Comparison of ENCODE assay signal across 8 cellular contexts in genomic region chr5:65722575-65723424, GRCh38. TPM values are rescaled to one million over a fixed set of nuclear protein-coding genes. Genes with fewer than 3 reads are reported as not detected.
DNase-seq lines count a peak whose midpoint lies in the region; ATAC-seq and TF ChIP-seq lines count a peak whose summit lies in the region.

No MANE protein-coding gene starts in this region.

- no peaks in the 10 kb centered on the region for H3K9me3 ChIP-seq in KOPT-K1 (ENCODE audit: insufficient read depth, low read length, poor library complexity, severe bottlenecking)
- no peaks in the 10 kb centered on the region for H3K9me3 ChIP-seq in SK-N-SH
- H3K9me3 ChIP-seq in effector memory CD4-positive, alpha-beta T cell (ENCODE audit: control insufficient read depth, low read length), result no peaks in the 10 kb centered on the region
- no peaks in the 10 kb centered on the region for H3K9me3 ChIP-seq in suprapubic skin

- H3K4me1 ChIP-seq in SK-N-SH (ENCODE audit: control insufficient read depth in 1 of 2, insufficient read depth in 2 of 2, low read depth in 1 of 2, low read length in 1 of 2) (peaks cover 7 to 8% of the 10 kb centered on the region in 2 experiments; a peak in 3 of 4 replicates), suprapubic skin (peaks cover 28% of the 10 kb centered on the region)
- peaks cover 23% of the 10 kb centered on the region for H3K4me1 ChIP-seq in effector memory CD4-positive, alpha-beta T cell (ENCODE audit: control insufficient read depth, insufficient read depth, low read length, poor library complexity, severe bottlenecking)

- intact Hi-C loops in lower leg skin (cut with DNase I; ENCODE audit: low total_unique reads), result no loop called here

- no peaks in the 10 kb centered on the region for H3K27me3 ChIP-seq in SK-N-SH (ENCODE audit: insufficient read depth)
- H3K27me3 ChIP-seq in effector memory CD4-positive, alpha-beta T cell (replicated peaks; ENCODE audit: control insufficient read depth, insufficient read depth, low read length, poor library complexity, severe bottlenecking), result no peaks in the 10 kb centered on the region
- H3K27me3 ChIP-seq in suprapubic skin, result no peaks in the 10 kb centered on the region

- H2AFZ ChIP-seq in SK-N-SH (ENCODE audit: low read depth), result peak overlapping the region; percentile 84

- peak overlapping the region; percentile 85 for H3K9ac ChIP-seq in SK-N-SH

- H3K36me3 ChIP-seq in KOPT-K1 (ENCODE audit: insufficient read depth, low read length) (peaks cover 11% of the 10 kb centered on the region; the same call in 1 of the 2 replicates), SK-N-SH (replicated peaks in 1 of 2; ENCODE audit: control insufficient read depth in 1 of 2, insufficient read depth in 2 of 2, low read length in 1 of 2) (peaks cover 4 to 17% of the 10 kb centered on the region in 2 experiments), suprapubic skin (no peaks in the 10 kb centered on the region)
- peaks cover under 1% of the 10 kb centered on the region for H3K36me3 ChIP-seq in effector memory CD4-positive, alpha-beta T cell (ENCODE audit: control insufficient read depth, insufficient read depth, low read length)

- TF ChIP-seq CTCF in SK-N-SH (IDR thresholded peaks at IDR 0.05) (no peak), lower leg skin (IDR thresholded peaks at IDR 0.05) (no peak), suprapubic skin (IDR thresholded peaks at IDR 0.05) (no peak)

- H3K27ac ChIP-seq in KOPT-K1 (ENCODE audit: low read depth, low read length, poor library complexity, severe bottlenecking), result peak overlapping the region; percentile 71
- peak overlapping the region; percentile 63 to 85 for H3K27ac ChIP-seq in SK-N-SH (ENCODE audit: low read depth in 2 of 2, low read length in 1 of 2)
- no peak overlapping the region for H3K27ac ChIP-seq in effector memory CD4-positive, alpha-beta T cell (ENCODE audit: insufficient read depth, low read length, poor library complexity, severe bottlenecking)
- H3K27ac ChIP-seq in suprapubic skin, result peak overlapping the region; percentile 75

- no peak for TF ChIP-seq RAD21 in SK-N-SH (IDR thresholded peaks at IDR 0.05; ENCODE audit: low read length)

- CTCF ChIA-PET in SK-N-SH (lab: Yijun Ruan, JAX), result interaction anchor here (0.6 to 0.8 kb wide), 2 partner anchors 23 to 202 kb away, joined by 3 read pairs; no protein-coding TSS in a partner anchor

- POLR2A ChIA-PET in SK-N-SH (lab: Yijun Ruan, JAX), result interaction anchor here (1.0 to 1.8 kb wide), 2 partner anchors 18 to 421 kb away, joined by 3 to 5 read pairs; partner anchors contain the start of gene SREK1

- H3F3A ChIP-seq in SK-N-SH (replicated peaks; ENCODE audit: insufficient read depth), result peaks cover 22% of the 10 kb centered on the region

- H3K4me3 ChIP-seq in SK-N-SH (ENCODE audit: low read depth in 2 of 2, low read length in 1 of 2) (peak overlapping the region; percentile 72 to 96), lower leg skin (ENCODE audit: low read depth, poor library complexity, severe bottlenecking) (peak overlapping the region; percentile 99), suprapubic skin (peak overlapping the region; percentile 91)
- H3K4me3 ChIP-seq in effector memory CD4-positive, alpha-beta T cell (ENCODE audit: insufficient read depth, low read depth, low read length, poor library complexity, severe bottlenecking), result peak overlapping the region; percentile 87

- peak overlapping the region; percentile 88 for H3K4me2 ChIP-seq in SK-N-SH

- no peak for ATAC-seq in HG03108 (IDR thresholded peaks at IDR 0.05; ENCODE audit: unreplicated experiment)

- H3K9me2 ChIP-seq in SK-N-SH, result no peaks in the 10 kb centered on the region

- WGBS in SK-N-SH (ENCODE audit: low lambda C conversion rate), result 3% methylated on average over 29 of the region's 29 CpGs
- 3% methylated on average over 23 to 26 of the region's 29 CpGs for WGBS in lower leg skin, 2 donors
- 3% methylated on average over 29 of the region's 29 CpGs for WGBS in suprapubic skin

- no peaks in the 10 kb centered on the region for H4K20me1 ChIP-seq in SK-N-SH (ENCODE audit: insufficient read depth)

- DNase-seq in stimulated activated CD4-positive, alpha-beta T cell treated with anti-CD3 and anti-CD28 coated beads, Interleukin-15, amount 100 ng/mL, for 24 hours, result peak; percentile 15
- DNase-seq in stimulated activated CD4-positive, alpha-beta T cell treated with anti-CD3 and anti-CD28 coated beads, Interleukin-1b, Interleukin-23, amount 100 ng/mL, for 48 hours, result no peak
- DNase-seq in SK-N-SH (peak; percentile 73), lower leg skin (ENCODE audit: low spot score in 2 of 2) (no peak), suprapubic skin (ENCODE audit: low spot score in 2 of 2) (no peak)
- no peak for DNase-seq in effector memory CD4-positive, alpha-beta T cell

- TF ChIP-seq EP300 in SK-N-SH (IDR thresholded peaks at IDR 0.05; ENCODE audit: borderline replicate concordance in 1 of 2, low read depth in 1 of 2, low read length in 1 of 2), result no peak
- TF ChIP-seq EP300 in suprapubic skin (IDR thresholded peaks at IDR 0.05), result no peak

- TF ChIP-seq POLR2A in lower leg skin (IDR thresholded peaks at IDR 0.05) (no peak), suprapubic skin (IDR thresholded peaks at IDR 0.05) (no peak)

- peaks cover 77% of the 10 kb centered on the region for H3K79me2 ChIP-seq in SK-N-SH (ENCODE audit: insufficient read depth)

TF ChIP-seq in SK-N-SH, 30 proteins besides CTCF, POLR2A, EP300 and RAD21 (continues in another document):
- TF ChIP-seq EZH2phosphoT487 (IDR thresholded peaks at IDR 0.05; ENCODE audit: borderline replicate concordance, low read depth) (no peak), POLR2AphosphoS5 (IDR thresholded peaks at IDR 0.05; ENCODE audit: low read depth, low read length) (no peak), JUND (IDR thresholded peaks at IDR 0.05) (no peak), TCF12 (IDR thresholded peaks at IDR 0.05) (no peak), CHD2 (IDR thresholded peaks at IDR 0.05; ENCODE audit: low read length, partially characterized antibody) (no peak), NRF1 (IDR thresholded peaks at IDR 0.05; ENCODE audit: low read depth, low read length) (no peak), NFIC (IDR thresholded peaks at IDR 0.05; ENCODE audit: borderline replicate concordance) (no peak), TAF1 (IDR thresholded peaks at IDR 0.05; ENCODE audit: borderline replicate concordance, low read depth, low read length) (peak; percentile 25; the same call in 1 of the 2 replicates), YY1 (IDR thresholded peaks at IDR 0.05; ENCODE audit: low read depth) (peak; percentile 55; the same call in 1 of the 2 replicates), MXI1 (IDR thresholded peaks at IDR 0.05; ENCODE audit: low read depth, low read length) (peak; percentile 51; the same call in 1 of the 2 replicates), RCOR1 (IDR thresholded peaks at IDR 0.05; ENCODE audit: low read length) (no peak)
- TF ChIP-seq, protein P1, sequence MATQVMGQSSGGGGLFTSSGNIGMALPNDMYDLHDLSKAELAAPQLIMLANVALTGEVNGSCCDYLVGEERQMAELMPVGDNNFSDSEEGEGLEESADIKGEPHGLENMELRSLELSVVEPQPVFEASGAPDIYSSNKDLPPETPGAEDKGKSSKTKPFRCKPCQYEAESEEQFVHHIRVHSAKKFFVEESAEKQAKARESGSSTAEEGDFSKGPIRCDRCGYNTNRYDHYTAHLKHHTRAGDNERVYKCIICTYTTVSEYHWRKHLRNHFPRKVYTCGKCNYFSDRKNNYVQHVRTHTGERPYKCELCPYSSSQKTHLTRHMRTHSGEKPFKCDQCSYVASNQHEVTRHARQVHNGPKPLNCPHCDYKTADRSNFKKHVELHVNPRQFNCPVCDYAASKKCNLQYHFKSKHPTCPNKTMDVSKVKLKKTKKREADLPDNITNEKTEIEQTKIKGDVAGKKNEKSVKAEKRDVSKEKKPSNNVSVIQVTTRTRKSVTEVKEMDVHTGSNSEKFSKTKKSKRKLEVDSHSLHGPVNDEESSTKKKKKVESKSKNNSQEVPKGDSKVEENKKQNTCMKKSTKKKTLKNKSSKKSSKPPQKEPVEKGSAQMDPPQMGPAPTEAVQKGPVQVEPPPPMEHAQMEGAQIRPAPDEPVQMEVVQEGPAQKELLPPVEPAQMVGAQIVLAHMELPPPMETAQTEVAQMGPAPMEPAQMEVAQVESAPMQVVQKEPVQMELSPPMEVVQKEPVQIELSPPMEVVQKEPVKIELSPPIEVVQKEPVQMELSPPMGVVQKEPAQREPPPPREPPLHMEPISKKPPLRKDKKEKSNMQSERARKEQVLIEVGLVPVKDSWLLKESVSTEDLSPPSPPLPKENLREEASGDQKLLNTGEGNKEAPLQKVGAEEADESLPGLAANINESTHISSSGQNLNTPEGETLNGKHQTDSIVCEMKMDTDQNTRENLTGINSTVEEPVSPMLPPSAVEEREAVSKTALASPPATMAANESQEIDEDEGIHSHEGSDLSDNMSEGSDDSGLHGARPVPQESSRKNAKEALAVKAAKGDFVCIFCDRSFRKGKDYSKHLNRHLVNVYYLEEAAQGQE (IDR thresholded peaks at IDR 0.05; ENCODE audit: low read depth, low read length), result no peak
- TF ChIP-seq, protein P2, sequence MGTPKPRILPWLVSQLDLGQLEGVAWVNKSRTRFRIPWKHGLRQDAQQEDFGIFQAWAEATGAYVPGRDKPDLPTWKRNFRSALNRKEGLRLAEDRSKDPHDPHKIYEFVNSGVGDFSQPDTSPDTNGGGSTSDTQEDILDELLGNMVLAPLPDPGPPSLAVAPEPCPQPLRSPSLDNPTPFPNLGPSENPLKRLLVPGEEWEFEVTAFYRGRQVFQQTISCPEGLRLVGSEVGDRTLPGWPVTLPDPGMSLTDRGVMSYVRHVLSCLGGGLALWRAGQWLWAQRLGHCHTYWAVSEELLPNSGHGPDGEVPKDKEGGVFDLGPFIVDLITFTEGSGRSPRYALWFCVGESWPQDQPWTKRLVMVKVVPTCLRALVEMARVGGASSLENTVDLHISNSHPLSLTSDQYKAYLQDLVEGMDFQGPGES (IDR thresholded peaks at IDR 0.05; ENCODE audit: low read depth, low read length), result no peak
- TF ChIP-seq, protein P3, sequence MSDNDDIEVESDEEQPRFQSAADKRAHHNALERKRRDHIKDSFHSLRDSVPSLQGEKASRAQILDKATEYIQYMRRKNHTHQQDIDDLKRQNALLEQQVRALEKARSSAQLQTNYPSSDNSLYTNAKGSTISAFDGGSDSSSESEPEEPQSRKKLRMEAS (IDR thresholded peaks at IDR 0.05; ENCODE audit: low read depth), result peak; percentile 45; the same call in 1 of the 2 replicates

RNA-seq across cellular contexts. Expression of gene NLN, which starts 0.8 kb away (rescaled TPM):
- 17.1 and 20.0 TPM in 2 replicates for polyA plus RNA-seq in SK-N-SH (2012; rRNA removed)
- 21.2 and 24.0 TPM in 2 replicates for polyA plus RNA-seq in SK-N-SH (2012; cell fraction: cytosol; rRNA removed)
- polyA plus RNA-seq in SK-N-SH (2012; cell fraction: nucleus; rRNA removed), result 6.1 and 11.5 TPM in 2 replicates
- total RNA-seq in lower leg skin (10 to 100 TPM; 14.0 to 18.8 (median 16.4) TPM), suprapubic skin (10 to 100 TPM in 3 of 4 donors, 1 to 10 TPM in 1; 6.4 to 17.9 (median 14.0) TPM)

RNA-seq across cellular contexts. Expression of gene SGTB, which starts 0.9 kb away (rescaled TPM):
- 3.5 and 4.9 TPM in 2 replicates for polyA plus RNA-seq in SK-N-SH (2012; rRNA removed)
- 6.1 and 7.6 TPM in 2 replicates for polyA plus RNA-seq in SK-N-SH (2012; cell fraction: cytosol; rRNA removed)
- polyA plus RNA-seq in SK-N-SH (2012; cell fraction: nucleus; rRNA removed), result 2.4 and 3.8 TPM in 2 replicates
- 1 to 10 TPM; 5.8 to 6.4 (median 6.0) TPM for total RNA-seq in lower leg skin
- total RNA-seq in suprapubic skin, result 1 to 10 TPM; 3.8 to 6.3 (median 5.3) TPM

Comparison
In these comparisons a context has a peak if more than half of its experiments do, and no peak if none do; other contexts are left out.
1. DNase-seq: peak in stimulated activated CD4-positive, alpha-beta T cell treated with anti-CD3 and anti-CD28 coated beads, Interleukin-15, amount 100 ng/mL, for 24 hours (single experiment) and SK-N-SH (single experiment); none in stimulated activated CD4-positive, alpha-beta T cell treated with anti-CD3 and anti-CD28 coated beads, Interleukin-1b, Interleukin-23, amount 100 ng/mL, for 48 hours (single experiment), effector memory CD4-positive, alpha-beta T cell (0 of 3), lower leg skin (0 of 2) and suprapubic skin (0 of 2).
2. Peak in every context shown above with its lines, with median percentiles within 50 percentile points of each other: H3K4me3 ChIP-seq.